In genomic region chr12:108962256-108962655, GRCh38 we compare ENCODE assay signal across 7 cellular contexts. TPM values are rescaled to one million over a fixed set of nuclear protein-coding genes. Genes with fewer than 3 reads are reported as not detected.
"Had no signal": no experiment of that assay in that cellular context is flagged by ENCODE, and none has a peak within 500 bp of the region (broad histone marks: within the 10 kb centered on the region; RNA-seq: fewer than 3 reads in every experiment).

No MANE protein-coding gene starts in this region.

- H3K4me3 ChIP-seq: K562 had no signal

- H3K4me3 Mint-ChIP-seq: IgD-negative memory B cell had no signal

- H3K9me3 Mint-ChIP-seq: IgD-negative memory B cell had no signal

- ATAC-seq: HepG2, K562 had no signal

- DNase-seq: IMR-90, KBM-7 had no signal

- H3K4me1 Mint-ChIP-seq: IgD-negative memory B cell had no signal

- H3K27ac Mint-ChIP-seq: IgD-negative memory B cell had no signal

- H3K27ac ChIP-seq: HL-60 had no signal

RNA-seq across cellular contexts. Expression of gene SVOP, which starts 58.6 kb away (rescaled TPM):
- total RNA-seq: HepG2, HT-29, IMR-90 had no signal
- polyA plus RNA-seq: HepG2, IgD-negative memory B cell, IMR-90 had no signal
